1 cellular context compared by ENCODE assay signal in the genomic region with DNA sequence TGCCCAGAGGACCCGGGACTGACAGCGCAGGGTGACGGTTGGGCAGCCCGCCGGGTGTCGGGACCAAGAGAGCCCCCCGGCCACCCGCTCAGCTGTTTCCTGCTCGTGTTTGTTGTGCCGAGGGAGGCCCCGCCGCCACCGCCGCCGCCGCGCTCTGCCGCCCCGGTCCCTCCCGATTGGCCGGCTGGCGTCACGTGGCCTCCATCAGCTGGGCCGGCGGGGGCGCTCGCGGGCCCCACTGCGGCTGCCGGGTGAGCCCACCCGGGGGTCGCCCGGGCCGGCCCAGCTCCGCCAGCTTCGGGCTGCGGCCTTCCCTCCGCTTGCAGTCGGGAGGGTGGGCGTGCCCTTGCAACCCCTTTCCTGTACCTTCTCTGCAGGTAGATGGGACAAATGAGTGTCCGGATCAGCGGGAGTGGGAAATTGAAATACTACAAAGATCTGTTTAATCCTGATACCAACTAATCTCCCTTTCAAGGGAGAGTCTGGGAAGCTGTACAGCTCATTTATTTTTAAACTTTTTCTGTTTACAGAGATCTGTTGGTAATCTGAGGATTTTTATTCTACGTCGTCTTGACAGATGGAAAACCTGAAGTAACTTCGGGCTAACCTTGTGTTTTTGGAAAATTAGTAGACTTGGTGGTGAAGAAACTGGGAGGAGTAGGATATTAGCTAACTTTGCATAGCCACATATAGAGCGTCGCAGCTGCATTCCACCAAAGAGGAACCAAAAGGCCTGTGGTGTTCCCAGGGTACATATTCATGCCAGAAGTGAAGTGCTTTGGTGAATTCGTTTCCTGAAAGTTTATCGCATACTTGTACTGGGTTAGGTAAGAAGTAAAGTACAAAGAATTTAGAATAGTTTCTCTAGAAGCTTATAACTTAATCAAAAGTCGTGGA.
TF ChIP-seq lines count a peak whose summit lies in the region.

No MANE protein-coding gene starts in this region.

TF ChIP-seq in HepG2, 621 proteins besides CTCF, POLR2A, EP300 and RAD21 (continued from another document and continues in another):
- no peak for TF ChIP-seq ZNF660 (CRISPR knock-in tag; IDR thresholded peaks at IDR 0.05; ENCODE audit: borderline replicate concordance, low read depth)
- TF ChIP-seq NFIB (CRISPR knock-in tag; IDR thresholded peaks at IDR 0.05; ENCODE audit: borderline replicate concordance): no peak
- no peak for TF ChIP-seq ARNTL (CRISPR knock-in tag; IDR thresholded peaks at IDR 0.05)
- TF ChIP-seq EED (CRISPR knock-in tag; IDR thresholded peaks at IDR 0.05): no peak
- TF ChIP-seq, protein P1, sequence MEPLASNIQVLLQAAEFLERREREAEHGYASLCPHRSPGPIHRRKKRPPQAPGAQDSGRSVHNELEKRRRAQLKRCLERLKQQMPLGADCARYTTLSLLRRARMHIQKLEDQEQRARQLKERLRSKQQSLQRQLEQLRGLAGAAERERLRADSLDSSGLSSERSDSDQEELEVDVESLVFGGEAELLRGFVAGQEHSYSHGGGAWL (CRISPR knock-in tag; IDR thresholded peaks at IDR 0.05): no peak
- TF ChIP-seq, protein P2, sequence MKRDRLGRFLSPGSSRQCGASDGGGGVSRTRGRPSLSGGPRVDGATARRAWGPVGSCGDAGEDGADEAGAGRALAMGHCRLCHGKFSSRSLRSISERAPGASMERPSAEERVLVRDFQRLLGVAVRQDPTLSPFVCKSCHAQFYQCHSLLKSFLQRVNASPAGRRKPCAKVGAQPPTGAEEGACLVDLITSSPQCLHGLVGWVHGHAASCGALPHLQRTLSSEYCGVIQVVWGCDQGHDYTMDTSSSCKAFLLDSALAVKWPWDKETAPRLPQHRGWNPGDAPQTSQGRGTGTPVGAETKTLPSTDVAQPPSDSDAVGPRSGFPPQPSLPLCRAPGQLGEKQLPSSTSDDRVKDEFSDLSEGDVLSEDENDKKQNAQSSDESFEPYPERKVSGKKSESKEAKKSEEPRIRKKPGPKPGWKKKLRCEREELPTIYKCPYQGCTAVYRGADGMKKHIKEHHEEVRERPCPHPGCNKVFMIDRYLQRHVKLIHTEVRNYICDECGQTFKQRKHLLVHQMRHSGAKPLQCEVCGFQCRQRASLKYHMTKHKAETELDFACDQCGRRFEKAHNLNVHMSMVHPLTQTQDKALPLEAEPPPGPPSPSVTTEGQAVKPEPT (CRISPR knock-in tag; IDR thresholded peaks at IDR 0.05; ENCODE audit: low read depth): no peak
- TF ChIP-seq ZNF225 (CRISPR knock-in tag; IDR thresholded peaks at IDR 0.05): peak; percentile 44; the same call in 1 of the 2 replicates
- TF ChIP-seq CCAR2 (optimal IDR thresholded peaks at IDR 0.05; ENCODE audit: low read depth, low read length): no peak
- TF ChIP-seq, protein P3, sequence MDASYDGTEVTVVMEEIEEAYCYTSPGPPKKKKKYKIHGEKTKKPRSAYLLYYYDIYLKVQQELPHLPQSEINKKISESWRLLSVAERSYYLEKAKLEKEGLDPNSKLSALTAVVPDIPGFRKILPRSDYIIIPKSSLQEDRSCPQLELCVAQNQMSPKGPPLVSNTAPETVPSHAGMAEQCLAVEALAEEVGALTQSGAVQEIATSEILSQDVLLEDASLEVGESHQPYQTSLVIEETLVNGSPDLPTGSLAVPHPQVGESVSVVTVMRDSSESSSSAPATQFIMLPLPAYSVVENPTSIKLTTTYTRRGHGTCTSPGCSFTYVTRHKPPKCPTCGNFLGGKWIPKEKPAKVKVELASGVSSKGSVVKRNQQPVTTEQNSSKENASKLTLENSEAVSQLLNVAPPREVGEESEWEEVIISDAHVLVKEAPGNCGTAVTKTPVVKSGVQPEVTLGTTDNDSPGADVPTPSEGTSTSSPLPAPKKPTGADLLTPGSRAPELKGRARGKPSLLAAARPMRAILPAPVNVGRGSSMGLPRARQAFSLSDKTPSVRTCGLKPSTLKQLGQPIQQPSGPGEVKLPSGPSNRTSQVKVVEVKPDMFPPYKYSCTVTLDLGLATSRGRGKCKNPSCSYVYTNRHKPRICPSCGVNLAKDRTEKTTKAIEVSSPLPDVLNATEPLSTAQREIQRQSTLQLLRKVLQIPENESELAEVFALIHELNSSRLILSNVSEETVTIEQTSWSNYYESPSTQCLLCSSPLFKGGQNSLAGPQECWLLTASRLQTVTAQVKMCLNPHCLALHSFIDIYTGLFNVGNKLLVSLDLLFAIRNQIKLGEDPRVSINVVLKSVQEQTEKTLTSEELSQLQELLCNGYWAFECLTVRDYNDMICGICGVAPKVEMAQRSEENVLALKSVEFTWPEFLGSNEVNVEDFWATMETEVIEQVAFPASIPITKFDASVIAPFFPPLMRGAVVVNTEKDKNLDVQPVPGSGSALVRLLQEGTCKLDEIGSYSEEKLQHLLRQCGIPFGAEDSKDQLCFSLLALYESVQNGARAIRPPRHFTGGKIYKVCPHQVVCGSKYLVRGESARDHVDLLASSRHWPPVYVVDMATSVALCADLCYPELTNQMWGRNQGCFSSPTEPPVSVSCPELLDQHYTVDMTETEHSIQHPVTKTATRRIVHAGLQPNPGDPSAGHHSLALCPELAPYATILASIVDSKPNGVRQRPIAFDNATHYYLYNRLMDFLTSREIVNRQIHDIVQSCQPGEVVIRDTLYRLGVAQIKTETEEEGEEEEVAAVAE (CRISPR knock-in tag; IDR thresholded peaks at IDR 0.05; ENCODE audit: borderline replicate concordance): no peak
- TF ChIP-seq THYN1 (CRISPR knock-in tag; IDR thresholded peaks at IDR 0.05; ENCODE audit: borderline replicate concordance, low read depth): no peak
- no peak for TF ChIP-seq ZNF567 (CRISPR knock-in tag; IDR thresholded peaks at IDR 0.05; ENCODE audit: borderline replicate concordance)
- TF ChIP-seq, protein P4, sequence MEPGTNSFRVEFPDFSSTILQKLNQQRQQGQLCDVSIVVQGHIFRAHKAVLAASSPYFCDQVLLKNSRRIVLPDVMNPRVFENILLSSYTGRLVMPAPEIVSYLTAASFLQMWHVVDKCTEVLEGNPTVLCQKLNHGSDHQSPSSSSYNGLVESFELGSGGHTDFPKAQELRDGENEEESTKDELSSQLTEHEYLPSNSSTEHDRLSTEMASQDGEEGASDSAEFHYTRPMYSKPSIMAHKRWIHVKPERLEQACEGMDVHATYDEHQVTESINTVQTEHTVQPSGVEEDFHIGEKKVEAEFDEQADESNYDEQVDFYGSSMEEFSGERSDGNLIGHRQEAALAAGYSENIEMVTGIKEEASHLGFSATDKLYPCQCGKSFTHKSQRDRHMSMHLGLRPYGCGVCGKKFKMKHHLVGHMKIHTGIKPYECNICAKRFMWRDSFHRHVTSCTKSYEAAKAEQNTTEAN (CRISPR knock-in tag; conservative IDR thresholded peaks at IDR 0.05): 0 out of 2 replicates have a peak, but pooled peaks have one; percentile 54
- TF ChIP-seq ZNF589 (CRISPR knock-in tag; conservative IDR thresholded peaks at IDR 0.05): no peak
- no peak for TF ChIP-seq RFXANK (CRISPR knock-in tag; IDR thresholded peaks at IDR 0.05)
- no peak for TF ChIP-seq SIX4 (CRISPR knock-in tag; IDR thresholded peaks at IDR 0.05)
- no peak for TF ChIP-seq ZSCAN21 (CRISPR knock-in tag; IDR thresholded peaks at IDR 0.05; ENCODE audit: borderline replicate concordance)
- TF ChIP-seq, protein P5, sequence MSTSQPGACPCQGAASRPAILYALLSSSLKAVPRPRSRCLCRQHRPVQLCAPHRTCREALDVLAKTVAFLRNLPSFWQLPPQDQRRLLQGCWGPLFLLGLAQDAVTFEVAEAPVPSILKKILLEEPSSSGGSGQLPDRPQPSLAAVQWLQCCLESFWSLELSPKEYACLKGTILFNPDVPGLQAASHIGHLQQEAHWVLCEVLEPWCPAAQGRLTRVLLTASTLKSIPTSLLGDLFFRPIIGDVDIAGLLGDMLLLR (CRISPR knock-in tag; IDR thresholded peaks at IDR 0.05): 0 out of 2 replicates have a peak, but pooled peaks have one; percentile 47
- no peak for TF ChIP-seq ZNF713 (CRISPR knock-in tag; IDR thresholded peaks at IDR 0.05)
- no peak for TF ChIP-seq GFI1 (CRISPR knock-in tag; IDR thresholded peaks at IDR 0.05; ENCODE audit: borderline replicate concordance)
- TF ChIP-seq, protein P6, sequence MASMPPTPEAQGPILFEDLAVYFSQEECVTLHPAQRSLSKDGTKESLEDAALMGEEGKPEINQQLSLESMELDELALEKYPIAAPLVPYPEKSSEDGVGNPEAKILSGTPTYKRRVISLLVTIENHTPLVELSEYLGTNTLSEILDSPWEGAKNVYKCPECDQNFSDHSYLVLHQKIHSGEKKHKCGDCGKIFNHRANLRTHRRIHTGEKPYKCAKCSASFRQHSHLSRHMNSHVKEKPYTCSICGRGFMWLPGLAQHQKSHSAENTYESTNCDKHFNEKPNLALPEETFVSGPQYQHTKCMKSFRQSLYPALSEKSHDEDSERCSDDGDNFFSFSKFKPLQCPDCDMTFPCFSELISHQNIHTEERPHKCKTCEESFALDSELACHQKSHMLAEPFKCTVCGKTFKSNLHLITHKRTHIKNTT (CRISPR knock-in tag; IDR thresholded peaks at IDR 0.05): no peak
- TF ChIP-seq ZNF264 (CRISPR knock-in tag; IDR thresholded peaks at IDR 0.05): no peak
- no peak for TF ChIP-seq NFE2L1 (CRISPR knock-in tag; IDR thresholded peaks at IDR 0.05; ENCODE audit: borderline replicate concordance)
- TF ChIP-seq SKI (IDR thresholded peaks at IDR 0.05; ENCODE audit: partially characterized antibody): no peak
- TF ChIP-seq, protein P7, sequence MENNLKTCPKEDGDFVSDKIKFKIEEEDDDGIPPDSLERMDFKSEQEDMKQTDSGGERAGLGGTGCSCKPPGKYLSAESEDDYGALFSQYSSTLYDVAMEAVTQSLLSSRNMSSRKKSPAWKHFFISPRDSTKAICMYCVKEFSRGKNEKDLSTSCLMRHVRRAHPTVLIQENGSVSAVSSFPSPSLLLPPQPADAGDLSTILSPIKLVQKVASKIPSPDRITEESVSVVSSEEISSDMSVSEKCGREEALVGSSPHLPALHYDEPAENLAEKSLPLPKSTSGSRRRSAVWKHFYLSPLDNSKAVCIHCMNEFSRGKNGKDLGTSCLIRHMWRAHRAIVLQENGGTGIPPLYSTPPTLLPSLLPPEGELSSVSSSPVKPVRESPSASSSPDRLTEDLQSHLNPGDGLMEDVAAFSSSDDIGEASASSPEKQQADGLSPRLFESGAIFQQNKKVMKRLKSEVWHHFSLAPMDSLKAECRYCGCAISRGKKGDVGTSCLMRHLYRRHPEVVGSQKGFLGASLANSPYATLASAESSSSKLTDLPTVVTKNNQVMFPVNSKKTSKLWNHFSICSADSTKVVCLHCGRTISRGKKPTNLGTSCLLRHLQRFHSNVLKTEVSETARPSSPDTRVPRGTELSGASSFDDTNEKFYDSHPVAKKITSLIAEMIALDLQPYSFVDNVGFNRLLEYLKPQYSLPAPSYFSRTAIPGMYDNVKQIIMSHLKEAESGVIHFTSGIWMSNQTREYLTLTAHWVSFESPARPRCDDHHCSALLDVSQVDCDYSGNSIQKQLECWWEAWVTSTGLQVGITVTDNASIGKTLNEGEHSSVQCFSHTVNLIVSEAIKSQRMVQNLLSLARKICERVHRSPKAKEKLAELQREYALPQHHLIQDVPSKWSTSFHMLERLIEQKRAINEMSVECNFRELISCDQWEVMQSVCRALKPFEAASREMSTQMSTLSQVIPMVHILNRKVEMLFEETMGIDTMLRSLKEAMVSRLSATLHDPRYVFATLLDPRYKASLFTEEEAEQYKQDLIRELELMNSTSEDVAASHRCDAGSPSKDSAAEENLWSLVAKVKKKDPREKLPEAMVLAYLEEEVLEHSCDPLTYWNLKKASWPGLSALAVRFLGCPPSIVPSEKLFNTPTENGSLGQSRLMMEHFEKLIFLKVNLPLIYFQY (CRISPR knock-in tag; IDR thresholded peaks at IDR 0.05; ENCODE audit: borderline replicate concordance): peak; percentile 57; the same call in 1 of the 2 replicates
- TF ChIP-seq SRF (IDR thresholded peaks at IDR 0.05; ENCODE audit: low read depth, low read length): no peak
- TF ChIP-seq HOXA7 (CRISPR knock-in tag; IDR thresholded peaks at IDR 0.05): no peak
- TF ChIP-seq, protein P8, sequence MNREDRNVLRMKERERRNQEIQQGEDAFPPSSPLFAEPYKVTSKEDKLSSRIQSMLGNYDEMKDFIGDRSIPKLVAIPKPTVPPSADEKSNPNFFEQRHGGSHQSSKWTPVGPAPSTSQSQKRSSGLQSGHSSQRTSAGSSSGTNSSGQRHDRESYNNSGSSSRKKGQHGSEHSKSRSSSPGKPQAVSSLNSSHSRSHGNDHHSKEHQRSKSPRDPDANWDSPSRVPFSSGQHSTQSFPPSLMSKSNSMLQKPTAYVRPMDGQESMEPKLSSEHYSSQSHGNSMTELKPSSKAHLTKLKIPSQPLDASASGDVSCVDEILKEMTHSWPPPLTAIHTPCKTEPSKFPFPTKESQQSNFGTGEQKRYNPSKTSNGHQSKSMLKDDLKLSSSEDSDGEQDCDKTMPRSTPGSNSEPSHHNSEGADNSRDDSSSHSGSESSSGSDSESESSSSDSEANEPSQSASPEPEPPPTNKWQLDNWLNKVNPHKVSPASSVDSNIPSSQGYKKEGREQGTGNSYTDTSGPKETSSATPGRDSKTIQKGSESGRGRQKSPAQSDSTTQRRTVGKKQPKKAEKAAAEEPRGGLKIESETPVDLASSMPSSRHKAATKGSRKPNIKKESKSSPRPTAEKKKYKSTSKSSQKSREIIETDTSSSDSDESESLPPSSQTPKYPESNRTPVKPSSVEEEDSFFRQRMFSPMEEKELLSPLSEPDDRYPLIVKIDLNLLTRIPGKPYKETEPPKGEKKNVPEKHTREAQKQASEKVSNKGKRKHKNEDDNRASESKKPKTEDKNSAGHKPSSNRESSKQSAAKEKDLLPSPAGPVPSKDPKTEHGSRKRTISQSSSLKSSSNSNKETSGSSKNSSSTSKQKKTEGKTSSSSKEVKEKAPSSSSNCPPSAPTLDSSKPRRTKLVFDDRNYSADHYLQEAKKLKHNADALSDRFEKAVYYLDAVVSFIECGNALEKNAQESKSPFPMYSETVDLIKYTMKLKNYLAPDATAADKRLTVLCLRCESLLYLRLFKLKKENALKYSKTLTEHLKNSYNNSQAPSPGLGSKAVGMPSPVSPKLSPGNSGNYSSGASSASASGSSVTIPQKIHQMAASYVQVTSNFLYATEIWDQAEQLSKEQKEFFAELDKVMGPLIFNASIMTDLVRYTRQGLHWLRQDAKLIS (CRISPR knock-in tag; IDR thresholded peaks at IDR 0.05): no peak
- TF ChIP-seq, protein P9, sequence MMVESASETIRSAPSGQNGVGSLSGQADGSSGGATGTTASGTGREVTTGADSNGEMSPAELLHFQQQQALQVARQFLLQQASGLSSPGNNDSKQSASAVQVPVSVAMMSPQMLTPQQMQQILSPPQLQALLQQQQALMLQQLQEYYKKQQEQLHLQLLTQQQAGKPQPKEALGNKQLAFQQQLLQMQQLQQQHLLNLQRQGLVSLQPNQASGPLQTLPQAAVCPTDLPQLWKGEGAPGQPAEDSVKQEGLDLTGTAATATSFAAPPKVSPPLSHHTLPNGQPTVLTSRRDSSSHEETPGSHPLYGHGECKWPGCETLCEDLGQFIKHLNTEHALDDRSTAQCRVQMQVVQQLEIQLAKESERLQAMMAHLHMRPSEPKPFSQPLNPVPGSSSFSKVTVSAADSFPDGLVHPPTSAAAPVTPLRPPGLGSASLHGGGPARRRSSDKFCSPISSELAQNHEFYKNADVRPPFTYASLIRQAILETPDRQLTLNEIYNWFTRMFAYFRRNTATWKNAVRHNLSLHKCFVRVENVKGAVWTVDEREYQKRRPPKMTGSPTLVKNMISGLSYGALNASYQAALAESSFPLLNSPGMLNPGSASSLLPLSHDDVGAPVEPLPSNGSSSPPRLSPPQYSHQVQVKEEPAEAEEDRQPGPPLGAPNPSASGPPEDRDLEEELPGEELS (CRISPR knock-in tag; IDR thresholded peaks at IDR 0.05): 0 out of 2 replicates have a peak, but pooled peaks have one; percentile 9
- TF ChIP-seq ZNF207 (IDR thresholded peaks at IDR 0.05; ENCODE audit: borderline replicate concordance): no peak
- TF ChIP-seq PTBP1 (IDR thresholded peaks at IDR 0.05; ENCODE audit: low read depth, low read length, poor library complexity, severe bottlenecking): no peak
- TF ChIP-seq KLF11 (CRISPR knock-in tag; IDR thresholded peaks at IDR 0.05): no peak
- no peak for TF ChIP-seq LCORL (IDR thresholded peaks at IDR 0.05)
- no peak for TF ChIP-seq LCORL (CRISPR knock-in tag; IDR thresholded peaks at IDR 0.05)
- no peak for TF ChIP-seq XBP1 (CRISPR knock-in tag; IDR thresholded peaks at IDR 0.05)
- no peak for TF ChIP-seq ERF (CRISPR knock-in tag; IDR thresholded peaks at IDR 0.05)
- TF ChIP-seq REPIN1 (CRISPR knock-in tag; IDR thresholded peaks at IDR 0.05; ENCODE audit: borderline replicate concordance, low read depth): no peak
- TF ChIP-seq CREB1 (IDR thresholded peaks at IDR 0.05): no peak
- no peak for TF ChIP-seq CREB1 (CRISPR knock-in tag; IDR thresholded peaks at IDR 0.05)
